Comparison of ENCODE assay signal across 1 cellular context in the genomic region with DNA sequence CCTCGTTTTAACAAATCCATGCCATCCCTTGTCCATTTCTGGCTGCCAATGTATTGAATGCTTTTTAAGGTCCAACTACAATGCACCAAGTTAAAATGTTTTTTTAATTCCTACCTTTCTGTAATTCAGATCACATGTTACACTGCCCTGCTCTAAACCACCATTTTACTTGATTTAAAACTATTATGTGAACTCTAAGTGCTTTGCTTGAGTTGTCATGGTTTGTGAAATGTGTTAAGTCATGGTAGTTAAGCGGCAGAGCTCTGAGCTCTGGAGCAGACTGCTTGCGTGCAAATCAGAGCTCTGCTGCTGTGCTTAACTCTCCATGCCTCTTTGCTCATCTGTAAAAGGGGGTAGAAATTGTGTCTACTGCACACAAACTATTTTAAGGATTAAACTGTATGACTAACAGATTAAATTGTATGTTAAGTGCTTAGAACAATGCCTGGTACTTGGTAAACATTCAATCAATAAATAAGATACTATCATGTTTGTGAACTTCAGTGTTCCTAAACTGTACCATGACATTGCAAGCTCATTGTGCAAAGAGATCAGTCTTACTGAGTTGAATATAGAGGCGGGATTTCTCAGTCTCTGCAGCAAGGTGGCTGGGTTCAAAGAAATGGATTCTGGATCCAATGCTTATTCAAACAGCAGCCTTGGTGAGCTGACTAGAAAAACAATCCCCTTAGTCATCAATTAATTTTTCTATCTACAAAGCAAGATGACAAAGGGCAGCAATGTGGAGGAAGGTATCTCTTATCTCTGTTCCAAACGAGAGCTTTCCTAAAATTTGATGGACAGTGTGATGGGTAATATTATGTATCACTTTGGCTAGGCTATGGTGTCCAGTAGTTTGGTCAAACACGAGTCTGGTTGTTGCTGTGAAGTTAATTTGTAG.
TF ChIP-seq lines count a peak whose summit lies in the region.

No MANE protein-coding gene starts in this region.

TF ChIP-seq in GM23338, 12 proteins besides CTCF, POLR2A, EP300 and RAD21 (continued from another document):
- TF ChIP-seq, protein P1, sequence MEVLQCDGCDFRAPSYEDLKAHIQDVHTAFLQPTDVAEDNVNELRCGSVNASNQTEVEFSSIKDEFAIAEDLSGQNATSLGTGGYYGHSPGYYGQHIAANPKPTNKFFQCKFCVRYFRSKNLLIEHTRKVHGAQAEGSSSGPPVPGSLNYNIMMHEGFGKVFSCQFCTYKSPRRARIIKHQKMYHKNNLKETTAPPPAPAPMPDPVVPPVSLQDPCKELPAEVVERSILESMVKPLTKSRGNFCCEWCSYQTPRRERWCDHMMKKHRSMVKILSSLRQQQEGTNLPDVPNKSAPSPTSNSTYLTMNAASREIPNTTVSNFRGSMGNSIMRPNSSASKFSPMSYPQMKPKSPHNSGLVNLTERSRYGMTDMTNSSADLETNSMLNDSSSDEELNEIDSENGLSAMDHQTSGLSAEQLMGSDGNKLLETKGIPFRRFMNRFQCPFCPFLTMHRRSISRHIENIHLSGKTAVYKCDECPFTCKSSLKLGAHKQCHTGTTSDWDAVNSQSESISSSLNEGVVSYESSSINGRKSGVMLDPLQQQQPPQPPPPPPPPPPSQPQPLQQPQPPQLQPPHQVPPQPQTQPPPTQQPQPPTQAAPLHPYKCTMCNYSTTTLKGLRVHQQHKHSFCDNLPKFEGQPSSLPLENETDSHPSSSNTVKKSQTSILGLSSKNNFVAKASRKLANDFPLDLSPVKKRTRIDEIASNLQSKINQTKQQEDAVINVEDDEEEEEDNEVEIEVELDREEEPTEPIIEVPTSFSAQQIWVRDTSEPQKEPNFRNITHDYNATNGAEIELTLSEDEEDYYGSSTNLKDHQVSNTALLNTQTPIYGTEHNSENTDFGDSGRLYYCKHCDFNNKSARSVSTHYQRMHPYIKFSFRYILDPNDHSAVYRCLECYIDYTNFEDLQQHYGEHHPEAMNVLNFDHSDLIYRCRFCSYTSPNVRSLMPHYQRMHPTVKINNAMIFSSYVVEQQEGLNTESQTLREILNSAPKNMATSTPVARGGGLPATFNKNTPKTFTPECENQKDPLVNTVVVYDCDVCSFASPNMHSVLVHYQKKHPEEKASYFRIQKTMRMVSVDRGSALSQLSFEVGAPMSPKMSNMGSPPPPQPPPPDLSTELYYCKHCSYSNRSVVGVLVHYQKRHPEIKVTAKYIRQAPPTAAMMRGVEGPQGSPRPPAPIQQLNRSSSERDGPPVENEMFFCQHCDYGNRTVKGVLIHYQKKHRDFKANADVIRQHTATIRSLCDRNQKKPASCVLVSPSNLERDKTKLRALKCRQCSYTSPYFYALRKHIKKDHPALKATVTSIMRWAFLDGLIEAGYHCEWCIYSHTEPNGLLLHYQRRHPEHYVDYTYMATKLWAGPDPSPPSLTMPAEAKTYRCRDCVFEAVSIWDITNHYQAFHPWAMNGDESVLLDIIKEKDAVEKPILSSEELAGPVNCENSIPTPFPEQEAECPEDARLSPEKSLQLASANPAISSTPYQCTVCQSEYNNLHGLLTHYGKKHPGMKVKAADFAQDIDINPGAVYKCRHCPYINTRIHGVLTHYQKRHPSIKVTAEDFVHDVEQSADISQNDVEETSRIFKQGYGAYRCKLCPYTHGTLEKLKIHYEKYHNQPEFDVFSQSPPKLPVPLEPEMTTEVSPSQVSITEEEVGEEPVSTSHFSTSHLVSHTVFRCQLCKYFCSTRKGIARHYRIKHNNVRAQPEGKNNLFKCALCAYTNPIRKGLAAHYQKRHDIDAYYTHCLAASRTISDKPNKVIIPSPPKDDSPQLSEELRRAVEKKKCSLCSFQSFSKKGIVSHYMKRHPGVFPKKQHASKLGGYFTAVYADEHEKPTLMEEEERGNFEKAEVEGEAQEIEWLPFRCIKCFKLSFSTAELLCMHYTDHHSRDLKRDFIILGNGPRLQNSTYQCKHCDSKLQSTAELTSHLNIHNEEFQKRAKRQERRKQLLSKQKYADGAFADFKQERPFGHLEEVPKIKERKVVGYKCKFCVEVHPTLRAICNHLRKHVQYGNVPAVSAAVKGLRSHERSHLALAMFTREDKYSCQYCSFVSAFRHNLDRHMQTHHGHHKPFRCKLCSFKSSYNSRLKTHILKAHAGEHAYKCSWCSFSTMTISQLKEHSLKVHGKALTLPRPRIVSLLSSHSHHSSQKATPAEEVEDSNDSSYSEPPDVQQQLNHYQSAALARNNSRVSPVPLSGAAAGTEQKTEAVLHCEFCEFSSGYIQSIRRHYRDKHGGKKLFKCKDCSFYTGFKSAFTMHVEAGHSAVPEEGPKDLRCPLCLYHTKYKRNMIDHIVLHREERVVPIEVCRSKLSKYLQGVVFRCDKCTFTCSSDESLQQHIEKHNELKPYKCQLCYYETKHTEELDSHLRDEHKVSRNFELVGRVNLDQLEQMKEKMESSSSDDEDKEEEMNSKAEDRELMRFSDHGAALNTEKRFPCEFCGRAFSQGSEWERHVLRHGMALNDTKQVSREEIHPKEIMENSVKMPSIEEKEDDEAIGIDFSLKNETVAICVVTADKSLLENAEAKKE (CRISPR knock-in tag; IDR thresholded peaks at IDR 0.05): no peak
- TF ChIP-seq EZH2phosphoT487 (IDR thresholded peaks at IDR 0.05; ENCODE audit: unreplicated experiment): no peak
- TF ChIP-seq POLR2AphosphoS5 (IDR thresholded peaks at IDR 0.05; ENCODE audit: low read depth): no peak
- TF ChIP-seq CREB1 (CRISPR knock-in tag; IDR thresholded peaks at IDR 0.05; ENCODE audit: low read depth): no peak
- TF ChIP-seq, protein P2, sequence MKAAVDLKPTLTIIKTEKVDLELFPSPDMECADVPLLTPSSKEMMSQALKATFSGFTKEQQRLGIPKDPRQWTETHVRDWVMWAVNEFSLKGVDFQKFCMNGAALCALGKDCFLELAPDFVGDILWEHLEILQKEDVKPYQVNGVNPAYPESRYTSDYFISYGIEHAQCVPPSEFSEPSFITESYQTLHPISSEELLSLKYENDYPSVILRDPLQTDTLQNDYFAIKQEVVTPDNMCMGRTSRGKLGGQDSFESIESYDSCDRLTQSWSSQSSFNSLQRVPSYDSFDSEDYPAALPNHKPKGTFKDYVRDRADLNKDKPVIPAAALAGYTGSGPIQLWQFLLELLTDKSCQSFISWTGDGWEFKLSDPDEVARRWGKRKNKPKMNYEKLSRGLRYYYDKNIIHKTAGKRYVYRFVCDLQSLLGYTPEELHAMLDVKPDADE (IDR thresholded peaks at IDR 0.05): no peak
- no peak for TF ChIP-seq REST (IDR thresholded peaks at IDR 0.05; ENCODE audit: unreplicated experiment)
- no peak for TF ChIP-seq ZNF331 (CRISPR knock-in tag; IDR thresholded peaks at IDR 0.05; ENCODE audit: low read depth)
- TF ChIP-seq JUNB (IDR thresholded peaks at IDR 0.05; ENCODE audit: unreplicated experiment): no peak
- TF ChIP-seq EZH2 (IDR thresholded peaks at IDR 0.05; ENCODE audit: low read depth, unreplicated experiment): no peak
